Comparison of ENCODE assay signal across 23 cellular contexts in the genomic region with DNA sequence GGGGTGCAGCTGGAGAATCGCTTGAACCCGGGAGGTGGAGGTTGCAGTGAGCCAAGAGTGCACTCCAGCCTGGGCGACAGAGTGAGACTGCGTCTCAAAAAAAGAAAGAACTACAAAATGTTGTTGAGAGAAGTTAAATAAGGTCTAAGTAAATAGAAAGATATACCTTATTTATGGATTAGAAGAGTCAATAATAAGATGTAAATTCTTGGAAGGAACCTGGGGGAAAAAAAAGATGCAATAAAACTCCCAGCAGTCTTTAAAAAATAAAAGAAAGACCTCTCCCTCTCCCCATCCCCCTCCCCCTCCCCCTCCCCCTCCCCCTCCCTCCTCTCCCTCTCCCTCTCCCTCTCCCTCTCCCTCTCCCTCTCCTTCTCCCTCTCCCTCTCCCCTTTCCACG.
"Had no signal": no experiment of that assay in that cellular context is flagged by ENCODE, and none has a peak within 500 bp of the region (broad histone marks: within the 10 kb centered on the region; RNA-seq: fewer than 3 reads in every experiment).

No MANE protein-coding gene starts in this region.

- DNase-seq: dermis blood vessel endothelial cell; dorsolateral prefrontal cortex; effector CD4-positive, alpha-beta T cell; effector memory CD4-positive, alpha-beta T cell; erythroblast; esophagus squamous epithelium; foreskin fibroblast; foreskin melanocyte; gastrocnemius medialis; glutamatergic neuron; head of caudate nucleus; heart right ventricle; hippocampal formation; left cardiac atrium; left lung; left ventricle myocardium superior; lower lobe of right lung; mesenchymal stem cell; mucosa of descending colon had no signal

- H3K27me3 ChIP-seq: dorsolateral prefrontal cortex, left lung had no signal

- H3K9me3 Mint-ChIP-seq: mesothelial cell of epicardium had no signal

- H3K9me3 ChIP-seq: esophagus squamous epithelium, gastrocnemius medialis, heart right ventricle, left lung, lower lobe of right lung, mucosa of descending colon had no signal

- H3K4me1 ChIP-seq: esophagus squamous epithelium, gastrocnemius medialis had no signal

- H3K36me3 ChIP-seq: esophagus squamous epithelium, gastrocnemius medialis, heart right ventricle, left lung, lower lobe of right lung had no signal

- H3K27ac Mint-ChIP-seq: mesothelial cell of epicardium had no signal

- H3K4me3 ChIP-seq: coronary artery, dorsolateral prefrontal cortex, esophagus squamous epithelium, gastrocnemius medialis, heart right ventricle, left lung, lower lobe of right lung, mucosa of descending colon had no signal

- H3K4me1 Mint-ChIP-seq: mesothelial cell of epicardium had no signal

- ATAC-seq: esophagus mucosa, gastrocnemius medialis, heart right ventricle, left cardiac atrium, left lung, left ventricle myocardium superior, lower lobe of right lung, mucosa of descending colon had no signal

- H3K27ac ChIP-seq: coronary artery, dorsolateral prefrontal cortex, epithelial cell of prostate, esophagus squamous epithelium, gastrocnemius medialis, heart right ventricle, left lung, lower lobe of right lung had no signal

- H3K4me3 Mint-ChIP-seq: mesothelial cell of epicardium had no signal

- H3K36me3 Mint-ChIP-seq: mesothelial cell of epicardium had no signal
